Comparison of ENCODE assay signal across 1 cellular context in the genomic region with DNA sequence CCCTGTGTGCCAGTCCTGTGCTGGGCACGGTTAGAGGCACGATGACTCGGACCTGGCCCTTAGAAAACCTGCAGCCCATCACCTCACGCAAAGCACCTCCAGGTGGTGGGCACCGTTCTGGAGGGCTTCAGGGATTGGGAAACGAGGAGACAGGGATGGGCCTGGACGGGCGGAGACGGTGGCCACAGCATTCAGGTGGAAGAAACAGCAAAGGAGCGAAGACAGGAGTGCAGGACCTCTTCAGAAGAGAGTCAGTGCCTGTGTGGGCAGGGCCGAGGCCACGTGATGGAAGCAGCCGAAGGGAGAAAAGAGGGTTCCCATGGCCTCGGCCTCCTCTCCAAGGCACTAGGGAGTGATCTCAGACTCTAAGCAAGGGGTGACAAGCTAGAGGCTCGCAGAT.
TF ChIP-seq lines count a peak whose summit lies in the region.

No MANE protein-coding gene starts in this region.

TF ChIP-seq in K562, 482 proteins besides CTCF, POLR2A, EP300 and RAD21:
- TF ChIP-seq CTBP1 (IDR thresholded peaks at IDR 0.05; ENCODE audit: borderline replicate concordance): no peak
- TF ChIP-seq, protein P1, sequence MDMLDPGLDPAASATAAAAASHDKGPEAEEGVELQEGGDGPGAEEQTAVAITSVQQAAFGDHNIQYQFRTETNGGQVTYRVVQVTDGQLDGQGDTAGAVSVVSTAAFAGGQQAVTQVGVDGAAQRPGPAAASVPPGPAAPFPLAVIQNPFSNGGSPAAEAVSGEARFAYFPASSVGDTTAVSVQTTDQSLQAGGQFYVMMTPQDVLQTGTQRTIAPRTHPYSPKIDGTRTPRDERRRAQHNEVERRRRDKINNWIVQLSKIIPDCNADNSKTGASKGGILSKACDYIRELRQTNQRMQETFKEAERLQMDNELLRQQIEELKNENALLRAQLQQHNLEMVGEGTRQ (CRISPR knock-in tag; IDR thresholded peaks at IDR 0.05): peak; percentile 56
- TF ChIP-seq, protein P2, sequence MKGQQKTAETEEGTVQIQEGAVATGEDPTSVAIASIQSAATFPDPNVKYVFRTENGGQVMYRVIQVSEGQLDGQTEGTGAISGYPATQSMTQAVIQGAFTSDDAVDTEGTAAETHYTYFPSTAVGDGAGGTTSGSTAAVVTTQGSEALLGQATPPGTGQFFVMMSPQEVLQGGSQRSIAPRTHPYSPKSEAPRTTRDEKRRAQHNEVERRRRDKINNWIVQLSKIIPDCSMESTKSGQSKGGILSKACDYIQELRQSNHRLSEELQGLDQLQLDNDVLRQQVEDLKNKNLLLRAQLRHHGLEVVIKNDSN (CRISPR knock-in tag; IDR thresholded peaks at IDR 0.05): peak; percentile 65
TF ChIP-seq in K562: peak in this region for 2.
